Comparison of ENCODE assay signal across 14 cellular contexts in genomic region chr17:57096472-57097198, GRCh38. TPM values are rescaled to one million over a fixed set of nuclear protein-coding genes. Genes with fewer than 3 reads are reported as not detected.
A peak's percentile ranks its signal among the peaks of the same experiment; 100 is the strongest.
DNase-seq lines count a peak whose midpoint lies in the region; ATAC-seq, FAIRE-seq and TF ChIP-seq lines count a peak whose summit lies in the region.
"Had no signal": no experiment of that assay in that cellular context is flagged by ENCODE, and none has a peak within 500 bp of the region (broad histone marks: within the 10 kb centered on the region; RNA-seq: fewer than 3 reads in every experiment).

No MANE protein-coding gene starts in this region.

- TF ChIP-seq CTCF in GM12878 (IDR thresholded peaks at IDR 0.05 in 2 of 3, conservative IDR thresholded peaks at IDR 0.05 in 1 of 3; ENCODE audit: control insufficient read depth in 2 of 3, extremely low read depth in 1 of 3, insufficient read depth in 1 of 3, low read depth in 3 of 3, low read length in 3 of 3) = no peak
- no peak for TF ChIP-seq CTCF in left ventricle myocardium inferior (IDR thresholded peaks at IDR 0.05; ENCODE audit: borderline replicate concordance)
- no peak for TF ChIP-seq CTCF in uterus (IDR thresholded peaks at IDR 0.05)

- no peak overlapping the region for H4K8ac ChIP-seq in neuronal stem cell (ENCODE audit: low read depth, low read length)

- peak overlapping the region; percentile 42 for H2AK5ac ChIP-seq in neuronal stem cell (ENCODE audit: low read depth, low read length)

- BruUV-seq in GM12878 (replicated peaks; lab: Mats Ljungman, UMichigan) = no TSS peak

- H3K4me2 ChIP-seq in GM12878 (ENCODE audit: control insufficient read depth, insufficient read depth) (no peak overlapping the region), neuronal stem cell (ENCODE audit: insufficient read depth, low read length, poor library complexity, severe bottlenecking) (no peak overlapping the region)
- H3K4me2 ChIP-seq: hepatocyte had no signal

- H2BK15ac ChIP-seq in neuronal stem cell (ENCODE audit: low read length) = no peak overlapping the region

- H3K9me3 ChIP-seq in GM12878 (replicated peaks; ENCODE audit: control insufficient read depth, insufficient read depth, low read length) (no peaks in the 10 kb centered on the region), left ventricle myocardium inferior (replicated peaks) (no peaks in the 10 kb centered on the region), neuronal stem cell (replicated peaks in 1 of 2; ENCODE audit: control insufficient read depth in 2 of 2, insufficient read depth in 1 of 2, low read depth in 1 of 2, low read length in 2 of 2) (peaks cover 0 to 2% of the 10 kb centered on the region in 2 donors), uterus (no peaks in the 10 kb centered on the region)
- H3K9me3 ChIP-seq: HAP-1 had no signal

- peak overlapping the region; percentile 70 for H2BK5ac ChIP-seq in neuronal stem cell (ENCODE audit: low read length)

- no peak overlapping the region for H3K14ac ChIP-seq in neuronal stem cell (ENCODE audit: low read length)

- SMC1A ChIA-PET in GM12878 (lab: Charles Lee; ENCODE audit: uncharacterized antibody, unreplicated experiment) = no interaction called here

- CTCF ChIA-PET in GM12878 (lab: Yijun Ruan, JAX) = interaction anchor here (1.5 kb wide), 1 partner anchor 136 kb away, joined by 3 read pairs; the partner anchor contains the start of gene COIL

- no peak overlapping the region for H4K91ac ChIP-seq in neuronal stem cell (ENCODE audit: low read depth, low read length, poor library complexity)

- H2BK12ac ChIP-seq in neuronal stem cell (ENCODE audit: low read length) = no peak overlapping the region

- RAD21 ChIA-PET in GM12878 (lab: Charles Lee; ENCODE audit: unreplicated experiment) = no interaction called here

- H3K27ac ChIP-seq in GM12878 (ENCODE audit: control insufficient read depth, insufficient read depth) (0 out of 2 replicates have a peak overlapping the region, but pooled peaks have one; percentile 21), left ventricle myocardium inferior (replicated peaks) (peak overlapping the region; percentile 94), neuronal stem cell (replicated peaks; ENCODE audit: low read length) (no peak overlapping the region), uterus (peak overlapping the region; percentile 13 to 16)
- H3K27ac ChIP-seq: hepatocyte had no signal

- POLR2A ChIA-PET in GM12878 (lab: Charles Lee) = interaction anchor here (0.9 kb wide), 1 partner anchor 9 kb away, joined by 3 read pairs; no protein-coding TSS in a partner anchor

- DNase-seq in GM12878 (ENCODE audit: low read depth, low spot score) = no peak
- no peak for DNase-seq in left ventricle myocardium inferior
- no peak for DNase-seq in neuronal stem cell (ENCODE audit: low spot score)
- DNase-seq in uterus = no peak
- no peak for DNase-seq in H54 (ENCODE audit: insufficient read length, low spot score)
- no peak for DNase-seq in hepatic stellate cell (ENCODE audit: low spot score)
- DNase-seq: activated CD4-positive, CD25-positive, alpha-beta regulatory T cell; KG1; NCI-H1092 treated with DMSO at 0.1 percent for 48 hours had no signal

- intact Hi-C loops in GM12878 (cut with micrococcal nuclease; ENCODE audit: unreplicated experiment) (no loop called here), left ventricle myocardium inferior (cut with micrococcal nuclease) (no loop called here), uterus (cut with DNase I; ENCODE audit: low total_unique reads) (no loop called here)

- H3K9ac ChIP-seq in GM12878 (ENCODE audit: control insufficient read depth, insufficient read depth, low read length) (no peak overlapping the region), neuronal stem cell (ENCODE audit: low read depth, low read length, poor library complexity) (no peak overlapping the region)

- H3K79me1 ChIP-seq in neuronal stem cell (ENCODE audit: low read depth, low read length) = peaks cover 2% of the 10 kb centered on the region

- FAIRE-seq in GM12878 (lab: Jason Lieb, UNC) (no peak), H54 (lab: Jason Lieb, UNC) (no peak)
- FAIRE-seq: keratinocyte had no signal

- H3K79me2 ChIP-seq in GM12878 (ENCODE audit: control insufficient read depth, insufficient read depth, low read length) = peaks cover 74% of the 10 kb centered on the region

- no peak for TF ChIP-seq EP300 in GM12878 (IDR thresholded peaks at IDR 0.05; ENCODE audit: borderline replicate concordance in 1 of 2, control insufficient read depth in 1 of 2, low read depth in 2 of 2, low read length in 2 of 2)

- peak overlapping the region; percentile 49 for H3K23ac ChIP-seq in neuronal stem cell (ENCODE audit: low read depth, low read length, poor library complexity)

- no peak for TF ChIP-seq RAD21 in GM12878 (IDR thresholded peaks at IDR 0.05; ENCODE audit: insufficient read depth, low read depth, low read length)

- H4K20me1 ChIP-seq in GM12878 (ENCODE audit: control insufficient read depth, insufficient read depth) = peaks cover 3% of the 10 kb centered on the region

- H3K27me3 ChIP-seq in GM12878 (replicated peaks in 1 of 2; ENCODE audit: control insufficient read depth in 2 of 2, insufficient read depth in 2 of 2, low read length in 1 of 2) (no peaks in the 10 kb centered on the region), left ventricle myocardium inferior (ENCODE audit: low read depth) (no peaks in the 10 kb centered on the region), neuronal stem cell (ENCODE audit: control insufficient read depth in 3 of 3, insufficient read depth in 3 of 3, low read depth in 1 of 3, low read length in 3 of 3) (no peaks in the 10 kb centered on the region), uterus (no peaks in the 10 kb centered on the region)
- H3K27me3 ChIP-seq: hepatocyte had no signal

- peaks cover 2 to 9% of the 10 kb centered on the region in 2 experiments for H3K36me3 ChIP-seq in GM12878 (ENCODE audit: control insufficient read depth in 2 of 2, insufficient read depth in 2 of 2, low read length in 1 of 2)
- no peaks in the 10 kb centered on the region for H3K36me3 ChIP-seq in left ventricle myocardium inferior
- peaks cover 0 to 14% of the 10 kb centered on the region in 2 donors for H3K36me3 ChIP-seq in neuronal stem cell (replicated peaks in 1 of 2; ENCODE audit: control insufficient read depth in 2 of 2, insufficient read depth in 2 of 2, low read length in 2 of 2)
- H3K36me3 ChIP-seq in uterus = no peaks in the 10 kb centered on the region
- H3K36me3 ChIP-seq: HAP-1 had no signal

- H2AFZ ChIP-seq in GM12878 (ENCODE audit: control insufficient read depth, low read depth, low read length) = no peak overlapping the region
- H2AFZ ChIP-seq in neuronal stem cell (ENCODE audit: low read length) = no peak overlapping the region
- H2AFZ ChIP-seq: hepatocyte had no signal

- WGBS in GM12878 (ENCODE audit: insufficient coverage, insufficient replicate concordance, low lambda C conversion rate, missing lambda C conversion rate) = 92% methylated on average over 6 of the region's 6 CpGs
- no CpG with 5 or more reads among the region's 6 CpGs for WGBS in neuronal stem cell (ENCODE audit: extremely low coverage in 2 of 2, insufficient read length in 2 of 2, insufficient replicate concordance in 1 of 2), 2 donors

- TF ChIP-seq POLR2A in GM12878 (IDR thresholded peaks at IDR 0.05; ENCODE audit: low read depth, low read length) (no peak), uterus (IDR thresholded peaks at IDR 0.05) (no peak), H54 (IDR thresholded peaks at IDR 0.05; ENCODE audit: low read depth, low read length) (no peak)

- H3K18ac ChIP-seq in neuronal stem cell (ENCODE audit: low read length) = no peak overlapping the region

- in situ Hi-C loops in GM12878 (cut with MboI) = no loop called here

- ATAC-seq in GM12878 (no peak), GM21529 (IDR thresholded peaks at IDR 0.05; ENCODE audit: unreplicated experiment) (no peak)
- ATAC-seq: activated T-helper 17 cell treated with anti-CD3 and anti-CD28 coated beads, Interleukin-2, amount 50 U/mL, for 72 hours had no signal

- no peak overlapping the region for H3K4me3 ChIP-seq in GM12878
- peak overlapping the region; percentile 17 for H3K4me3 ChIP-seq in left ventricle myocardium inferior
- no peak overlapping the region for H3K4me3 ChIP-seq in neuronal stem cell (ENCODE audit: low read length in 2 of 2)
- H3K4me3 ChIP-seq in uterus = no peak overlapping the region
- H3K4me3 ChIP-seq: HAP-1, hepatocyte had no signal

- H2BK120ac ChIP-seq in neuronal stem cell (ENCODE audit: low read depth, low read length) = peak overlapping the region; percentile 65

- peak overlapping the region; percentile 17 for H3K4ac ChIP-seq in neuronal stem cell (ENCODE audit: low read length)

- peaks cover 29% of the 10 kb centered on the region for H3K4me1 ChIP-seq in GM12878 (ENCODE audit: control insufficient read depth, insufficient read depth, low read length)
- H3K4me1 ChIP-seq in left ventricle myocardium inferior = peaks cover 99% of the 10 kb centered on the region
- H3K4me1 ChIP-seq in neuronal stem cell (ENCODE audit: control insufficient read depth in 2 of 2, insufficient read depth in 1 of 2, low read depth in 1 of 2, low read length in 2 of 2) = peaks cover 12 to 21% of the 10 kb centered on the region in 2 donors
- peaks cover 0 to 3% of the 10 kb centered on the region in 2 donors for H3K4me1 ChIP-seq in uterus

RNA-seq across cellular contexts. Expression of gene AKAP1, which starts 11.6 kb away (rescaled TPM):
- 45.9 and 58.6 TPM in 2 replicates for total RNA-seq in GM12878 (2013; cell fraction: nucleolus; rRNA removed)
- total RNA-seq in GM12878 (2014; rRNA removed) (40.7 and 50.5 TPM in 2 replicates), GM12878 (2014; rRNA removed; fragmentation: Illumina TruSeq; extraction: Trizol) (29.5 and 36.8 TPM in 2 replicates), GM12878 (2021) (39.9 and 45.9 TPM in 2 replicates), left ventricle myocardium inferior (214 TPM), uterus (100 to 1,000 TPM in 1 of 4 donors, 10 to 100 TPM in 2, 1 to 10 TPM in 1; 7.1 to 264 (median 37.4) TPM)
- 11.0 TPM for polyA plus RNA-seq in GM12878 (2011; ENCODE audit: low read depth)
- polyA plus RNA-seq in GM12878 (2011; rRNA removed) (15.6 and 39.2 TPM in 2 replicates), GM12878 (2014; fragmentation: Illumina TruSeq; extraction: Trizol) (30.9 and 48.4 TPM in 2 replicates), GM12878 (2014; fragmentation: Nextera tagmentation; extraction: Ambion mirVana) (10 to 100 TPM; 11.9 to 15.2 TPM), GM12878 (2014; rRNA removed) (34.4 and 58.8 TPM in 2 replicates), GM12878 (2016; fragmentation: Nextera tagmentation; extraction: Ambion mirVana) (10 to 100 TPM; 37.1 to 40.9 TPM)
- polyA plus RNA-seq in GM12878 (2011; cell fraction: cytosol; rRNA removed) = 61.3 and 66.5 TPM in 2 replicates
- polyA plus RNA-seq in GM12878 (2011; cell fraction: nucleus; rRNA removed) = 176 and 195 TPM in 2 replicates
- polyA plus RNA-seq in GM12878 (2012) = 13.5 and 18.3 TPM in 2 replicates
- 66.9 and 103 TPM in 2 replicates for polyA minus RNA-seq in GM12878 (2011; rRNA and poly(A)+ RNA removed)
- 28.3 and 33.3 TPM in 2 replicates for polyA minus RNA-seq in GM12878 (2011; cell fraction: cytosol; rRNA and poly(A)+ RNA removed)
- polyA minus RNA-seq in GM12878 (2011; cell fraction: nucleus; rRNA and poly(A)+ RNA removed) = 29.7 and 38.4 TPM in 2 replicates
- 12.3 TPM for polyA plus RNA-seq in neuronal stem cell (2013, experiment 1 of 2)
- 13.3 TPM for polyA plus RNA-seq in neuronal stem cell (2013, experiment 2 of 2)
